1 cellular context compared by ENCODE assay signal in genomic region chr12:118070650-118071049, GRCh38.
TF ChIP-seq lines count a peak whose summit lies in the region.

No MANE protein-coding gene starts in this region.

TF ChIP-seq in K562, 482 proteins besides CTCF, POLR2A, EP300 and RAD21 (continued from another document):
- TF ChIP-seq, protein P1, sequence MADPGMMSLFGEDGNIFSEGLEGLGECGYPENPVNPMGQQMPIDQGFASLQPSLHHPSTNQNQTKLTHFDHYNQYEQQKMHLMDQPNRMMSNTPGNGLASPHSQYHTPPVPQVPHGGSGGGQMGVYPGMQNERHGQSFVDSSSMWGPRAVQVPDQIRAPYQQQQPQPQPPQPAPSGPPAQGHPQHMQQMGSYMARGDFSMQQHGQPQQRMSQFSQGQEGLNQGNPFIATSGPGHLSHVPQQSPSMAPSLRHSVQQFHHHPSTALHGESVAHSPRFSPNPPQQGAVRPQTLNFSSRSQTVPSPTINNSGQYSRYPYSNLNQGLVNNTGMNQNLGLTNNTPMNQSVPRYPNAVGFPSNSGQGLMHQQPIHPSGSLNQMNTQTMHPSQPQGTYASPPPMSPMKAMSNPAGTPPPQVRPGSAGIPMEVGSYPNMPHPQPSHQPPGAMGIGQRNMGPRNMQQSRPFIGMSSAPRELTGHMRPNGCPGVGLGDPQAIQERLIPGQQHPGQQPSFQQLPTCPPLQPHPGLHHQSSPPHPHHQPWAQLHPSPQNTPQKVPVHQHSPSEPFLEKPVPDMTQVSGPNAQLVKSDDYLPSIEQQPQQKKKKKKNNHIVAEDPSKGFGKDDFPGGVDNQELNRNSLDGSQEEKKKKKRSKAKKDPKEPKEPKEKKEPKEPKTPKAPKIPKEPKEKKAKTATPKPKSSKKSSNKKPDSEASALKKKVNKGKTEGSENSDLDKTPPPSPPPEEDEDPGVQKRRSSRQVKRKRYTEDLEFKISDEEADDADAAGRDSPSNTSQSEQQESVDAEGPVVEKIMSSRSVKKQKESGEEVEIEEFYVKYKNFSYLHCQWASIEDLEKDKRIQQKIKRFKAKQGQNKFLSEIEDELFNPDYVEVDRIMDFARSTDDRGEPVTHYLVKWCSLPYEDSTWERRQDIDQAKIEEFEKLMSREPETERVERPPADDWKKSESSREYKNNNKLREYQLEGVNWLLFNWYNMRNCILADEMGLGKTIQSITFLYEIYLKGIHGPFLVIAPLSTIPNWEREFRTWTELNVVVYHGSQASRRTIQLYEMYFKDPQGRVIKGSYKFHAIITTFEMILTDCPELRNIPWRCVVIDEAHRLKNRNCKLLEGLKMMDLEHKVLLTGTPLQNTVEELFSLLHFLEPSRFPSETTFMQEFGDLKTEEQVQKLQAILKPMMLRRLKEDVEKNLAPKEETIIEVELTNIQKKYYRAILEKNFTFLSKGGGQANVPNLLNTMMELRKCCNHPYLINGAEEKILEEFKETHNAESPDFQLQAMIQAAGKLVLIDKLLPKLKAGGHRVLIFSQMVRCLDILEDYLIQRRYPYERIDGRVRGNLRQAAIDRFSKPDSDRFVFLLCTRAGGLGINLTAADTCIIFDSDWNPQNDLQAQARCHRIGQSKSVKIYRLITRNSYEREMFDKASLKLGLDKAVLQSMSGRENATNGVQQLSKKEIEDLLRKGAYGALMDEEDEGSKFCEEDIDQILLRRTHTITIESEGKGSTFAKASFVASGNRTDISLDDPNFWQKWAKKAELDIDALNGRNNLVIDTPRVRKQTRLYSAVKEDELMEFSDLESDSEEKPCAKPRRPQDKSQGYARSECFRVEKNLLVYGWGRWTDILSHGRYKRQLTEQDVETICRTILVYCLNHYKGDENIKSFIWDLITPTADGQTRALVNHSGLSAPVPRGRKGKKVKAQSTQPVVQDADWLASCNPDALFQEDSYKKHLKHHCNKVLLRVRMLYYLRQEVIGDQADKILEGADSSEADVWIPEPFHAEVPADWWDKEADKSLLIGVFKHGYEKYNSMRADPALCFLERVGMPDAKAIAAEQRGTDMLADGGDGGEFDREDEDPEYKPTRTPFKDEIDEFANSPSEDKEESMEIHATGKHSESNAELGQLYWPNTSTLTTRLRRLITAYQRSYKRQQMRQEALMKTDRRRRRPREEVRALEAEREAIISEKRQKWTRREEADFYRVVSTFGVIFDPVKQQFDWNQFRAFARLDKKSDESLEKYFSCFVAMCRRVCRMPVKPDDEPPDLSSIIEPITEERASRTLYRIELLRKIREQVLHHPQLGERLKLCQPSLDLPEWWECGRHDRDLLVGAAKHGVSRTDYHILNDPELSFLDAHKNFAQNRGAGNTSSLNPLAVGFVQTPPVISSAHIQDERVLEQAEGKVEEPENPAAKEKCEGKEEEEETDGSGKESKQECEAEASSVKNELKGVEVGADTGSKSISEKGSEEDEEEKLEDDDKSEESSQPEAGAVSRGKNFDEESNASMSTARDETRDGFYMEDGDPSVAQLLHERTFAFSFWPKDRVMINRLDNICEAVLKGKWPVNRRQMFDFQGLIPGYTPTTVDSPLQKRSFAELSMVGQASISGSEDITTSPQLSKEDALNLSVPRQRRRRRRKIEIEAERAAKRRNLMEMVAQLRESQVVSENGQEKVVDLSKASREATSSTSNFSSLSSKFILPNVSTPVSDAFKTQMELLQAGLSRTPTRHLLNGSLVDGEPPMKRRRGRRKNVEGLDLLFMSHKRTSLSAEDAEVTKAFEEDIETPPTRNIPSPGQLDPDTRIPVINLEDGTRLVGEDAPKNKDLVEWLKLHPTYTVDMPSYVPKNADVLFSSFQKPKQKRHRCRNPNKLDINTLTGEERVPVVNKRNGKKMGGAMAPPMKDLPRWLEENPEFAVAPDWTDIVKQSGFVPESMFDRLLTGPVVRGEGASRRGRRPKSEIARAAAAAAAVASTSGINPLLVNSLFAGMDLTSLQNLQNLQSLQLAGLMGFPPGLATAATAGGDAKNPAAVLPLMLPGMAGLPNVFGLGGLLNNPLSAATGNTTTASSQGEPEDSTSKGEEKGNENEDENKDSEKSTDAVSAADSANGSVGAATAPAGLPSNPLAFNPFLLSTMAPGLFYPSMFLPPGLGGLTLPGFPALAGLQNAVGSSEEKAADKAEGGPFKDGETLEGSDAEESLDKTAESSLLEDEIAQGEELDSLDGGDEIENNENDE (IDR thresholded peaks at IDR 0.05; ENCODE audit: low read depth, low read length) = no peak
- TF ChIP-seq CHAMP1 (IDR thresholded peaks at IDR 0.05) (no peak), NEUROD1 (IDR thresholded peaks at IDR 0.05; ENCODE audit: borderline replicate concordance, low read depth, low read length, partially characterized antibody) (no peak), HEY1 (CRISPR knock-in tag; IDR thresholded peaks at IDR 0.05; ENCODE audit: borderline replicate concordance) (no peak), NFXL1 (CRISPR knock-in tag; IDR thresholded peaks at IDR 0.05) (no peak), MYNN (IDR thresholded peaks at IDR 0.05) (no peak), MYNN (CRISPR knock-in tag; IDR thresholded peaks at IDR 0.05) (no peak), SAP30 (IDR thresholded peaks at IDR 0.05; ENCODE audit: borderline replicate concordance, insufficient read depth, low read depth, low read length, poor library complexity, severe bottlenecking) (no peak), CEBPB (tag; IDR thresholded peaks at IDR 0.05) (peak; percentile 63; the same call in 1 of the 2 replicates), NFIX (CRISPR knock-in tag; IDR thresholded peaks at IDR 0.05; ENCODE audit: low read depth) (no peak), RHOXF2B (CRISPR knock-in tag; conservative IDR thresholded peaks at IDR 0.05) (no peak), ZNF316 (IDR thresholded peaks at IDR 0.05) (peak; percentile 4; the same call in 1 of the 2 replicates), TSHZ1 (CRISPR knock-in tag; IDR thresholded peaks at IDR 0.05) (no peak), ATF4 (CRISPR knock-in tag; IDR thresholded peaks at IDR 0.05) (0 out of 2 replicates have a peak, but pooled peaks have one; percentile 41), CBX5 (IDR thresholded peaks at IDR 0.05; ENCODE audit: borderline replicate concordance, low read depth) (no peak), ZBTB43 (CRISPR knock-in tag; IDR thresholded peaks at IDR 0.05) (no peak), PCBP2 (IDR thresholded peaks at IDR 0.05; ENCODE audit: low read depth, low read length, poor library complexity, severe bottlenecking) (no peak), RCOR1 (IDR thresholded peaks at IDR 0.05; ENCODE audit: borderline replicate concordance in 1 of 2, low read depth in 2 of 2, low read length in 2 of 2) (peak in 1 of 2 experiments; percentile 76; a peak in 1 of 4 replicates), ZFX (CRISPR knock-in tag; IDR thresholded peaks at IDR 0.05) (no peak), ZNF311 (CRISPR knock-in tag; IDR thresholded peaks at IDR 0.05) (no peak), TRIM24 (IDR thresholded peaks at IDR 0.05) (peak; percentile 81 to 91; a peak in 2 of 4 replicates)
- TF ChIP-seq, protein P2, sequence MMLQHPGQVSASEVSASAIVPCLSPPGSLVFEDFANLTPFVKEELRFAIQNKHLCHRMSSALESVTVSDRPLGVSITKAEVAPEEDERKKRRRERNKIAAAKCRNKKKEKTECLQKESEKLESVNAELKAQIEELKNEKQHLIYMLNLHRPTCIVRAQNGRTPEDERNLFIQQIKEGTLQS (IDR thresholded peaks at IDR 0.05) = peak; percentile 76; the same call in 1 of the 2 replicates
- TF ChIP-seq, protein P2 (CRISPR knock-in tag; conservative IDR thresholded peaks at IDR 0.05) = no peak
- TF ChIP-seq, protein P3, sequence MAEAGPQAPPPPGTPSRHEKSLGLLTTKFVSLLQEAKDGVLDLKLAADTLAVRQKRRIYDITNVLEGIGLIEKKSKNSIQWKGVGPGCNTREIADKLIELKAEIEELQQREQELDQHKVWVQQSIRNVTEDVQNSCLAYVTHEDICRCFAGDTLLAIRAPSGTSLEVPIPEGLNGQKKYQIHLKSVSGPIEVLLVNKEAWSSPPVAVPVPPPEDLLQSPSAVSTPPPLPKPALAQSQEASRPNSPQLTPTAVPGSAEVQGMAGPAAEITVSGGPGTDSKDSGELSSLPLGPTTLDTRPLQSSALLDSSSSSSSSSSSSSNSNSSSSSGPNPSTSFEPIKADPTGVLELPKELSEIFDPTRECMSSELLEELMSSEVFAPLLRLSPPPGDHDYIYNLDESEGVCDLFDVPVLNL (CRISPR knock-in tag; IDR thresholded peaks at IDR 0.05; ENCODE audit: low read depth) = no peak
